ENCODE assay signal across 11 cellular contexts in the genomic region with DNA sequence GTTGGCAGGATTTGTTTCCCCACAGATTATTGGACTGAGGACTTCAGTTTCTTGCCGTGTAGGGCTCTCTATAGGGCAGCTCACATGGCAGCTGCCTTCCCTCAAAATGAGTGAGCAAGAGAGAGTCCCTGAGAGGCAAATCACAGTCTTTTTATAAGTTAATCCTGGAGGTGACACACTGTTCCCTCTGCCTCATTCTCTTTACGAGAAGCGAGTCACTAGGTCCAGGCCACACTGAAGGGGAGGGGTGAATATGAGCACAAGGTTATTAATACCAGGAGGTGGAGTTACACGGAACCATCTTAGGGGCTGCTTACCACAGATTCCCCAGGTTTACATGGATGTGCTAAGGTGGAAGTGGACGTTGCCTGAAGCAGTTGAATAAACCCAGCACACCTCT.
DNase-seq lines count a peak whose midpoint lies in the region; ATAC-seq and TF ChIP-seq lines count a peak whose summit lies in the region.
"Had no signal": no experiment of that assay in that cellular context is flagged by ENCODE, and none has a peak within 500 bp of the region (broad histone marks: within the 10 kb centered on the region; RNA-seq: fewer than 3 reads in every experiment).

No MANE protein-coding gene starts in this region.

- TF ChIP-seq CTCF in H9 (conservative IDR thresholded peaks at IDR 0.05) = no peak
- no peak for TF ChIP-seq CTCF in heart right ventricle (IDR thresholded peaks at IDR 0.05)

- H3K23me2 ChIP-seq in H9 (ENCODE audit: insufficient read length, low read depth, low read length, poor library complexity, severe bottlenecking) = no peaks in the 10 kb centered on the region

- H4K5ac ChIP-seq in H9 (ENCODE audit: insufficient read length, low read depth, low read length) = no peak overlapping the region

- H2BK12ac ChIP-seq in H9 (ENCODE audit: insufficient read length, low read depth, low read length) = no peak overlapping the region

- no peak overlapping the region for H2BK5ac ChIP-seq in H9 (ENCODE audit: insufficient read length, low read length)

- intact Hi-C loops in heart right ventricle (cut with DNase I) = no loop called here

- H3K4me1 Mint-ChIP-seq in H9 = 0 out of 4 replicates have a peak, but pooled peaks cover 0 to 3% of the 10 kb centered on the region in 2 experiments
- peaks cover 16% of the 10 kb centered on the region for H3K4me1 Mint-ChIP-seq in stimulated activated effector memory CD8-positive, alpha-beta T cell treated with anti-CD3 and anti-CD28 coated beads, Interleukin-12 subunit alpha, Interleukin-12 subunit beta, amount 100 ng/mL, for 72 hours

- H2BK20ac ChIP-seq in H9 (ENCODE audit: low read depth, low read length, poor library complexity, severe bottlenecking) = no peak overlapping the region

- no peak overlapping the region for H3K23ac ChIP-seq in H9 (ENCODE audit: insufficient read length, low read depth, low read length)

- no peaks in the 10 kb centered on the region for H3K27me3 Mint-ChIP-seq in H9 (ENCODE audit: low read depth)

- no peak overlapping the region for H3K56ac ChIP-seq in H9 (ENCODE audit: insufficient read length, low read depth, low read length)

- DNase-seq in H9 (no peak), T1000 (lab: John Stamatoyannopoulos, UW) (peak; percentile 37), heart right ventricle (peak in 1 of 2 donors; percentile 29), NCI-H1092 (lab: John Stamatoyannopoulos, UW) (no peak)
- DNase-seq in stimulated activated effector memory CD8-positive, alpha-beta T cell treated with anti-CD3 and anti-CD28 coated beads, Interleukin-12 subunit alpha, Interleukin-12 subunit beta, amount 100 ng/mL, for 72 hours (ENCODE audit: low spot score in 2 of 2) = no peak
- DNase-seq: activated T-cell treated with anti-CD3 and anti-CD28 coated beads, Interleukin-2, amount 50 U/mL, for 48 hours; brain microvascular endothelial cell; Calu3 had no signal

- peaks cover 4% of the 10 kb centered on the region; the same call in 1 of the 2 replicates for H3K79me2 ChIP-seq in H9 (ENCODE audit: insufficient read depth, low read length)

- H2AK5ac ChIP-seq in H9 (ENCODE audit: insufficient read length, low read length) = no peak overlapping the region

- H3K4me1 ChIP-seq in H9 (ENCODE audit: insufficient read depth, low read length) (no peaks in the 10 kb centered on the region), heart right ventricle (peaks cover 0 to 71% (median 25%) of the 10 kb centered on the region in 9 donors)

- peaks cover 0 to 7% (median 6%) of the 10 kb centered on the region in 3 experiments; a peak in 2 of 7 replicates for H3K36me3 Mint-ChIP-seq in H9 (ENCODE audit: insufficient read depth in 1 of 3, low read depth in 3 of 3)
- H3K36me3 Mint-ChIP-seq in stimulated activated effector memory CD8-positive, alpha-beta T cell treated with anti-CD3 and anti-CD28 coated beads, Interleukin-12 subunit alpha, Interleukin-12 subunit beta, amount 100 ng/mL, for 72 hours = no peaks in the 10 kb centered on the region

- H3K9me3 Mint-ChIP-seq in H9 = no peaks in the 10 kb centered on the region
- no peaks in the 10 kb centered on the region for H3K9me3 Mint-ChIP-seq in stimulated activated effector memory CD8-positive, alpha-beta T cell treated with anti-CD3 and anti-CD28 coated beads, Interleukin-12 subunit alpha, Interleukin-12 subunit beta, amount 100 ng/mL, for 72 hours

- no peak overlapping the region for H3K18ac ChIP-seq in H9 (ENCODE audit: insufficient read length, low read depth, low read length)

- no peak overlapping the region for H3K4me2 ChIP-seq in H9 (ENCODE audit: insufficient read depth, insufficient read length, low read length)

- no peak for TF ChIP-seq POLR2A in GM18505 (IDR thresholded peaks at IDR 0.05; ENCODE audit: borderline replicate concordance, extremely low read depth, insufficient read depth, insufficient read length)

- no peak overlapping the region for H3K4me3 Mint-ChIP-seq in H9
- no peak overlapping the region for H3K4me3 Mint-ChIP-seq in stimulated activated effector memory CD8-positive, alpha-beta T cell treated with anti-CD3 and anti-CD28 coated beads, Interleukin-12 subunit alpha, Interleukin-12 subunit beta, amount 100 ng/mL, for 72 hours

- ATAC-seq in heart right ventricle (peak; percentile 73 to 96 (median 84)), GM19023 (IDR thresholded peaks at IDR 0.05; ENCODE audit: unreplicated experiment) (no peak), GM18505 (IDR thresholded peaks at IDR 0.05; ENCODE audit: unreplicated experiment) (no peak)
- peak; percentile 57 for ATAC-seq in stimulated activated effector memory CD8-positive, alpha-beta T cell treated with anti-CD3 and anti-CD28 coated beads, Interleukin-12 subunit alpha, Interleukin-12 subunit beta, amount 100 ng/mL, for 72 hours

- H3K9ac ChIP-seq in H9 (ENCODE audit: extremely low read depth, insufficient read length, low read length) = no peak overlapping the region

- peaks cover 2% of the 10 kb centered on the region for H3K79me1 ChIP-seq in H9 (ENCODE audit: insufficient read depth, low read depth, low read length, poor library complexity, severe bottlenecking)

- H3K27ac ChIP-seq in H9 (ENCODE audit: insufficient read length, low read depth, low read length) = no peak overlapping the region
- H3K27ac ChIP-seq in heart right ventricle = peak overlapping the region; percentile 42 to 80 (median 68)
- H3K27ac ChIP-seq: brain microvascular endothelial cell, VCaP had no signal

- WGBS in H9 (ENCODE audit: extremely low coverage, insufficient read length, low lambda C conversion rate) = no CpG with 5 or more reads among the region's 5 CpGs
- 54 to 69% methylated on average over 5 of the region's 5 CpGs for WGBS in heart right ventricle, 2 donors

- H3K4ac ChIP-seq in H9 (ENCODE audit: low read depth, low read length) = no peak overlapping the region

- H2BK15ac ChIP-seq in H9 (ENCODE audit: low read depth, low read length) = no peak overlapping the region

- H3K36me3 ChIP-seq in heart right ventricle = peaks cover 0 to 18% (median 0%) of the 10 kb centered on the region in 9 donors

- H4K20me1 ChIP-seq in H9 (ENCODE audit: control insufficient read depth, insufficient read depth, insufficient read length) = no peaks in the 10 kb centered on the region

- H2AFZ ChIP-seq in H9 (ENCODE audit: low read length) = no peak overlapping the region

- H3K4me3 ChIP-seq in heart right ventricle = no peak overlapping the region

- H2BK120ac ChIP-seq in H9 (ENCODE audit: low read depth, low read length, poor library complexity, severe bottlenecking) = no peak overlapping the region

- no peaks in the 10 kb centered on the region for H3K9me3 ChIP-seq in H9 (ENCODE audit: control insufficient read depth, low read depth, low read length)
- H3K9me3 ChIP-seq in heart right ventricle = no peaks in the 10 kb centered on the region

- H3T11ph ChIP-seq in H9 (ENCODE audit: low read length) = no peak overlapping the region

- H4K8ac ChIP-seq in H9 (replicated peaks; ENCODE audit: insufficient read length, low read depth, low read length) = no peak overlapping the region

- H3K27me3 ChIP-seq in H9 (ENCODE audit: insufficient read depth, low read length) = no peaks in the 10 kb centered on the region
- H3K27me3 ChIP-seq in heart right ventricle = no peaks in the 10 kb centered on the region
- H3K27me3 ChIP-seq: brain microvascular endothelial cell had no signal

- H3K14ac ChIP-seq in H9 (ENCODE audit: insufficient read depth, low read length) = no peak overlapping the region

- no peak overlapping the region for H4K91ac ChIP-seq in H9 (ENCODE audit: insufficient read length, low read depth, low read length)

- peak overlapping the region; percentile 47 to 68 (median 55); a peak in 3 of 7 replicates for H3K27ac Mint-ChIP-seq in H9
- no peak overlapping the region for H3K27ac Mint-ChIP-seq in stimulated activated effector memory CD8-positive, alpha-beta T cell treated with anti-CD3 and anti-CD28 coated beads, Interleukin-12 subunit alpha, Interleukin-12 subunit beta, amount 100 ng/mL, for 72 hours

Comparison
In these comparisons a context has a peak if more than half of its experiments do, and no peak if none do; other contexts are left out.
1. ATAC-seq: peak in heart right ventricle (8 of 8) and stimulated activated effector memory CD8-positive, alpha-beta T cell treated with anti-CD3 and anti-CD28 coated beads, Interleukin-12 subunit alpha, Interleukin-12 subunit beta, amount 100 ng/mL, for 72 hours (single experiment); none in GM19023 (single experiment) and GM18505 (single experiment).